In the genomic region with DNA sequence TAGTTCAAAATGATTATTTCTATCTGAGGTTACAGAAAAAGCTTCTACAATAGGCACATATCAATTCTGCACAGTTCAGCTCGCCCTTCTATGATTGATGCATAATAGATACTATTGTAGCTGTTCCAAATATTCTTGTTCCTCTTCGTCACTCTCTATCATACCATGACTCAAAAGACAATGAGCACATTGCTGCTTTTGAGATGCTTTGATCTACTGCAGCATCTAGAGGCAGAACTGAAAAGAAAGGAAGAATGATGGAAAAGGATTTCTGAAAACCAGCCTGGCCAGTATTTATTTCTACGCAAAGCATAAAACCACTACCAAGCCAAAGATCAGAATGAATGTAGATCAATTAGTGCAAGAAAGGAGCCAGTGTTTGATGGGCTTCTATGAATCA, we compare ENCODE assay signal across 20 cellular contexts.
"Had no signal": no experiment of that assay in that cellular context is flagged by ENCODE, and none has a peak within 500 bp of the region (broad histone marks: within the 10 kb centered on the region; RNA-seq: fewer than 3 reads in every experiment).

No MANE protein-coding gene starts in this region.

- H3K27ac ChIP-seq: lower lobe of right lung, stomach, thyroid gland had no signal

- H3K9me3 ChIP-seq: lower lobe of right lung, thyroid gland had no signal

- H3K4me1 ChIP-seq: lower lobe of right lung, stomach, thyroid gland had no signal

- H3K4me3 ChIP-seq: lower lobe of right lung, smooth muscle cell, stomach, thyroid gland had no signal

- ATAC-seq: left ventricle myocardium superior; lower lobe of right lung; natural killer cell treated with Interleukin-12 subunit alpha and Interleukin-12 subunit beta and Interleukin-15 and Interleukin-18, amount 100 ng/mL, for 72 hours; sciatic nerve; stimulated activated effector memory CD8-positive, alpha-beta T cell treated with anti-CD3 and anti-CD28 coated beads, Interleukin-12 subunit alpha, Interleukin-12 subunit beta, amount 100 ng/mL, for 72 hours had no signal

- H3K36me3 ChIP-seq: lower lobe of right lung, stomach, thyroid gland had no signal

- H3K27me3 ChIP-seq: stomach, thyroid gland had no signal

- DNase-seq: cerebellar nuclear complex; cortex of kidney; effector CD4-positive, alpha-beta T cell; foreskin fibroblast; immature natural killer cell; left ventricle myocardium superior; lower lobe of right lung; naive B cell; nucleus accumbens; stimulated activated CD4-positive, alpha-beta T cell treated with anti-CD3 and anti-CD28 coated beads, Interleukin-12 subunit alpha, Interleukin-12 subunit beta, amount 100 ng/mL, for 4 hours; stimulated activated CD4-positive, alpha-beta T cell treated with anti-CD3 and anti-CD28 coated beads, Interleukin-2, amount 100 ng/mL, for 24 hours; stimulated activated CD4-positive, alpha-beta T cell treated with anti-CD3 and anti-CD28 coated beads, Interleukin-4, amount 100 ng/mL, for 24 hours; stimulated activated naive CD4-positive, alpha-beta T cell treated with Interleukin-2 at 50 U/mL for 16 hours; stomach; thyroid gland; trophoblast cell had no signal
